8 cellular contexts compared by ENCODE assay signal in the genomic region with DNA sequence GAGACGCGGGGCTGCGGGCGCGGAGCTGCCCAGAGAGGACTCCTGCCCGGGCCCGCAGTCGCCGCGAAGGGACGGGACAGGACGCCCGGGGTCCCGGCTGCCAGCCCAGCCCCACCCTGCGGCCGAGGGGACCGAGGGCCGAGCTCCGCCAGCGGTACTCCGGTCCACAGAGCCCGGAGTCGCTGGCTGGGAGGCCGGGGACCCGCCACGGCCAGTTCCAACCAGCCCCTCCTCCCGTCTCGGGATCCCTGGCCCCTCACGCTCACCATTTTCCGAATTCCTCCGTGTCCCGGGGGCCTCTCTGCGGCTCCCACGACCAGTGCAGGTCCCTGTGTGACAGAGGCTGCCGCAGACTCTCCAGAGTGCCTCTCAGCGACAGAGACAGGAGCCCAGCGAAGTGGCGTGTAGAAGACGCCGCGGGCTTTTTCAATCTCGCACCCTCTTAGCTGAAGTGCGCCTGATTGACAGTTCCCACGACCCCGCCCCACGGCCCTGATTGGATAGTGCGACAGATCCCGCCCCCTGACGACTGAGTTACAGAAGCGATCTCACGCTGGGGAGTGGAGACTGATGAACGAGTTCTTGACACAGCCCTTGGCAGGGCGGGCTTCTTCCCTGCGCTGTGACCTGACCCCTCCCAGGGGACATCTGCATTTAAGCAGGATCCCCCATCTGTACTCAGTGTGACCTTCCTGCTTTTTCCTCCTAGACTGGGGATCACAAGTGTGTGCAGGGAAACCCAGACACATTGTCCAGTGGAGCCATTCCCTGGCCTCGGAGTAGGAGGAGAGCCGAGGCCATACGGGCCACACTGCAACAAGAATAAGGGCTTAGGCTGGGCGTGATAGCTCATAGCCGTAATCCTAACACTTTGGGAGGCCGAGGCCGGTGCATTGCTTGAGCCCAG. TPM values are rescaled to one million over a fixed set of nuclear protein-coding genes. Genes with fewer than 3 reads are reported as not detected.
DNase-seq lines count a peak whose midpoint lies in the region; ATAC-seq and TF ChIP-seq lines count a peak whose summit lies in the region.

No MANE protein-coding gene starts in this region.

- peak overlapping the region; percentile 47 to 69 (median 60) for H3K4me3 ChIP-seq in spleen

- peak overlapping the region in 5 of 8 donors; percentile 18 to 64 (median 43) for H3K27ac ChIP-seq in spleen

- H3K4me1 ChIP-seq in spleen, result peaks cover 6 to 21% (median 15%) of the 10 kb centered on the region in 6 donors

- no peaks in the 10 kb centered on the region for H3K9me3 ChIP-seq in spleen

- peak; percentile 84 for ATAC-seq in HG02884 (IDR thresholded peaks at IDR 0.05; ENCODE audit: unreplicated experiment)

- intact Hi-C loops in spleen (cut with DNase I; ENCODE audit: low total_unique reads), result no loop called here

- no peaks in the 10 kb centered on the region for H3K36me3 ChIP-seq in spleen

- H3K27me3 ChIP-seq in spleen (replicated peaks in 1 of 7), result peaks cover 0 to 53% (median 12%) of the 10 kb centered on the region in 7 donors

- no peak for TF ChIP-seq POLR2A in spleen (IDR thresholded peaks at IDR 0.05)

- WGBS in spleen, 5 donors, result 4 to 6% (median 5%) methylated on average over 28 to 61 of the region's 61 CpGs

- DNase-seq in GM04504 (ENCODE audit: low read depth) (peak; percentile 80), NCI-H2171 (lab: John Stamatoyannopoulos, UW) (peak; percentile 94), iris pigment epithelial cell (ENCODE audit: low read depth) (peak; percentile 94), spleen (peak; percentile 91), NOMO-1 treated with DMSO at 0.1 percent for 48 hours (lab: John Stamatoyannopoulos, UW; ENCODE audit: unreplicated experiment) (no peak)
- DNase-seq in activated CD4-positive, CD25-positive, alpha-beta regulatory T cell (lab: John Stamatoyannopoulos, UW), result peak; percentile 47 to 74 (median 57)
- DNase-seq in central memory CD4-positive, alpha-beta T cell, result peak; percentile 54

- TF ChIP-seq CTCF in spleen (IDR thresholded peaks at IDR 0.05 in 8 of 11, conservative IDR thresholded peaks at IDR 0.05 in 3 of 11), result no peak

RNA-seq across cellular contexts. Expression of gene ZNF823, which starts 44.0 kb away (rescaled TPM):
- total RNA-seq in spleen, result 1 to 10 TPM; 2.9 to 5.2 (median 4.2) TPM
- polyA plus RNA-seq in spleen, result 1 to 10 TPM; 1.3 to 2.1 (median 1.8) TPM
